ENCODE assay signal across 19 cellular contexts in genomic region chr12:77238368-77238767, GRCh38.
DNase-seq lines count a peak whose midpoint lies in the region; ATAC-seq and TF ChIP-seq lines count a peak whose summit lies in the region.
"Had no signal": no experiment of that assay in that cellular context is flagged by ENCODE, and none has a peak within 500 bp of the region (broad histone marks: within the 10 kb centered on the region; RNA-seq: fewer than 3 reads in every experiment).

No MANE protein-coding gene starts in this region.

- H4K20me1 ChIP-seq in GM23338 (replicated peaks; ENCODE audit: insufficient read depth) (no peaks in the 10 kb centered on the region), hepatocyte (ENCODE audit: insufficient read depth, poor library complexity, severe bottlenecking) (no peaks in the 10 kb centered on the region), neural progenitor cell (ENCODE audit: low read depth) (no peaks in the 10 kb centered on the region)
- H4K20me1 ChIP-seq: BLaER1 had no signal

- ATAC-seq in GM23338 (no peak), GM19035 (IDR thresholded peaks at IDR 0.05; ENCODE audit: unreplicated experiment) (no peak)

- H3K9me3 ChIP-seq in hepatocyte (ENCODE audit: low read depth) (no peaks in the 10 kb centered on the region), neural progenitor cell (ENCODE audit: low read depth) (no peaks in the 10 kb centered on the region), spleen (no peaks in the 10 kb centered on the region)
- H3K9me3 ChIP-seq: BLaER1, HAP-1 had no signal

- H3K9me2 ChIP-seq in GM23338 (ENCODE audit: insufficient read depth): peaks cover 9% of the 10 kb centered on the region
- H3K9me2 ChIP-seq in hepatocyte (replicated peaks; ENCODE audit: insufficient read depth): no peaks in the 10 kb centered on the region

- H3K27me3 Mint-ChIP-seq in GM23338 (ENCODE audit: insufficient read depth, low read depth, poor library complexity) (no peaks in the 10 kb centered on the region), neural progenitor cell (ENCODE audit: insufficient read depth, low read depth) (no peaks in the 10 kb centered on the region), CD14-positive monocyte (ENCODE audit: low read depth in 3 of 3) (no peaks in the 10 kb centered on the region)
- H3K27me3 Mint-ChIP-seq: CD4-positive, alpha-beta T cell had no signal

- DNase-seq in GM23338 (ENCODE audit: low spot score) (no peak), dermis blood vessel endothelial cell (peak; percentile 5), hepatocyte (ENCODE audit: low spot score) (no peak), neural progenitor cell (ENCODE audit: low spot score) (no peak), spleen (no peak), CD14-positive monocyte (ENCODE audit: low spot score) (no peak), nucleus accumbens (lab: John Stamatoyannopoulos, UW) (no peak)
- DNase-seq: 8988T; AML-193; Calu3; CD4-positive, alpha-beta T cell; DMS153; DND-41; GDM1; GM23248 had no signal

- H3K27me3 ChIP-seq in GM23338 (ENCODE audit: insufficient read depth) (no peaks in the 10 kb centered on the region), hepatocyte (no peaks in the 10 kb centered on the region), neural progenitor cell (no peaks in the 10 kb centered on the region), spleen (replicated peaks in 1 of 7) (peaks cover 0 to 5% (median 0%) of the 10 kb centered on the region in 7 donors)
- H3K27me3 ChIP-seq: BLaER1 had no signal

- H3K79me2 ChIP-seq in GM23338 (replicated peaks; ENCODE audit: insufficient read depth) (no peaks in the 10 kb centered on the region), hepatocyte (no peaks in the 10 kb centered on the region), neural progenitor cell (ENCODE audit: low read depth) (no peaks in the 10 kb centered on the region)

- H3F3A ChIP-seq in GM23338 (replicated peaks; ENCODE audit: low read depth): no peaks in the 10 kb centered on the region
- no peaks in the 10 kb centered on the region for H3F3A ChIP-seq in neural progenitor cell (ENCODE audit: low read depth)

- H3K4me1 Mint-ChIP-seq in GM23338: peaks cover 17% of the 10 kb centered on the region
- H3K4me1 Mint-ChIP-seq in neural progenitor cell: no peaks in the 10 kb centered on the region
- no peaks in the 10 kb centered on the region for H3K4me1 Mint-ChIP-seq in CD14-positive monocyte

- peak overlapping the region; percentile 85 for H3K27ac ChIP-seq in GM23338 (ENCODE audit: low read depth)
- peak overlapping the region; percentile 22 for H3K27ac ChIP-seq in hepatocyte
- H3K27ac ChIP-seq in neural progenitor cell: no peak overlapping the region
- no peak overlapping the region for H3K27ac ChIP-seq in spleen
- H3K27ac ChIP-seq: BLaER1, GM23248 had no signal

- 54% methylated on average over 2 of the region's 2 CpGs for WGBS in hepatocyte (ENCODE audit: low lambda C conversion rate, missing lambda C conversion rate)
- WGBS in spleen, 5 donors: 50 to 72% (median 54%) methylated on average over 2 of the region's 2 CpGs

- no peak overlapping the region for H3K4me3 Mint-ChIP-seq in GM23338
- H3K4me3 Mint-ChIP-seq in neural progenitor cell: no peak overlapping the region
- no peak overlapping the region for H3K4me3 Mint-ChIP-seq in CD14-positive monocyte
- H3K4me3 Mint-ChIP-seq: CD4-positive, alpha-beta T cell; IgD-negative memory B cell had no signal

- TF ChIP-seq POLR2A in spleen (IDR thresholded peaks at IDR 0.05): no peak

- no peak overlapping the region; the same call in 1 of the 2 replicates for H2AFZ ChIP-seq in GM23338
- H2AFZ ChIP-seq in hepatocyte: no peak overlapping the region
- peak overlapping the region; percentile 72 for H2AFZ ChIP-seq in neural progenitor cell (replicated peaks)
- H2AFZ ChIP-seq: GM23248 had no signal

- H3K36me3 ChIP-seq in GM23338 (ENCODE audit: insufficient read depth) (no peaks in the 10 kb centered on the region), hepatocyte (replicated peaks; ENCODE audit: insufficient read depth, low read depth) (no peaks in the 10 kb centered on the region), neural progenitor cell (no peaks in the 10 kb centered on the region), spleen (no peaks in the 10 kb centered on the region)
- H3K36me3 ChIP-seq: BLaER1, HAP-1 had no signal

- TF ChIP-seq CTCF in GM23338 (conservative IDR thresholded peaks at IDR 0.05; ENCODE audit: low read depth in 2 of 2) (no peak), hepatocyte (IDR thresholded peaks at IDR 0.05; ENCODE audit: poor library complexity) (no peak), neural progenitor cell (IDR thresholded peaks at IDR 0.05) (no peak), spleen (IDR thresholded peaks at IDR 0.05 in 8 of 11, conservative IDR thresholded peaks at IDR 0.05 in 3 of 11) (no peak), CD14-positive monocyte (IDR thresholded peaks at IDR 0.05) (no peak)

- H3K4me2 ChIP-seq in GM23338: peak overlapping the region; percentile 60
- no peak overlapping the region for H3K4me2 ChIP-seq in hepatocyte
- no peak overlapping the region for H3K4me2 ChIP-seq in neural progenitor cell
- H3K4me2 ChIP-seq: BLaER1 had no signal

- H3K9ac ChIP-seq in neural progenitor cell: no peak overlapping the region
- H3K9ac ChIP-seq: BLaER1, GM23248 had no signal

- H3K4me1 ChIP-seq in GM23338 (ENCODE audit: insufficient read depth) (peaks cover 26% of the 10 kb centered on the region), hepatocyte (ENCODE audit: insufficient read depth) (no peaks in the 10 kb centered on the region), neural progenitor cell (peaks cover 5% of the 10 kb centered on the region), spleen (peaks cover 0 to 6% (median 0%) of the 10 kb centered on the region in 6 donors)
- H3K4me1 ChIP-seq: BLaER1 had no signal

- H3K9me3 Mint-ChIP-seq in GM23338: no peaks in the 10 kb centered on the region; the same call in 2 of the 3 replicates
- H3K9me3 Mint-ChIP-seq in neural progenitor cell: no peaks in the 10 kb centered on the region
- H3K9me3 Mint-ChIP-seq in CD14-positive monocyte: peaks cover 0 to 6% (median 3%) of the 10 kb centered on the region in 7 donors
- H3K9me3 Mint-ChIP-seq: CD4-positive, alpha-beta T cell had no signal

- H3K36me3 Mint-ChIP-seq in GM23338 (ENCODE audit: low read depth) (no peaks in the 10 kb centered on the region), neural progenitor cell (no peaks in the 10 kb centered on the region), CD14-positive monocyte (no peaks in the 10 kb centered on the region)
- H3K36me3 Mint-ChIP-seq: IgD-negative memory B cell had no signal

- intact Hi-C loops in spleen (cut with DNase I; ENCODE audit: low total_unique reads) (no loop called here), CD14-positive monocyte (cut with micrococcal nuclease) (no loop called here)

- H3K27ac Mint-ChIP-seq in GM23338 (peak overlapping the region; percentile 3; the same call in 1 of the 2 replicates), neural progenitor cell (no peak overlapping the region), CD14-positive monocyte (no peak overlapping the region)
- H3K27ac Mint-ChIP-seq: CD4-positive, alpha-beta T cell; IgD-negative memory B cell had no signal

- H3K4me3 ChIP-seq in GM23338: no peak overlapping the region; the same call in 1 of the 2 replicates
- no peak overlapping the region for H3K4me3 ChIP-seq in hepatocyte
- H3K4me3 ChIP-seq in neural progenitor cell: no peak overlapping the region
- H3K4me3 ChIP-seq in spleen: no peak overlapping the region
- H3K4me3 ChIP-seq: BLaER1, GM23248, HAP-1 had no signal

Comparison
In these comparisons a context has a peak if more than half of its experiments do, and no peak if none do; other contexts are left out.
1. H3K27ac ChIP-seq: peak in GM23338 (single experiment) and hepatocyte (single experiment); none in neural progenitor cell (single experiment) and spleen (0 of 8).